ENCODE assay signal across 8 cellular contexts in genomic region chr20:43187476-43188233, GRCh38. TPM values are rescaled to one million over a fixed set of nuclear protein-coding genes. Genes with fewer than 3 reads are reported as not detected.
DNase-seq lines count a peak whose midpoint lies in the region; ATAC-seq, FAIRE-seq and TF ChIP-seq lines count a peak whose summit lies in the region.

No MANE protein-coding gene starts in this region.

- H3K27ac ChIP-seq in SJCRH30 (peak overlapping the region; percentile 48), pancreas (no peak overlapping the region)

- ATAC-seq in activated naive CD4-positive, alpha-beta T cell treated with anti-CD3 and anti-CD28 coated beads, Interleukin-2, amount 50 U/mL, for 72 hours = peak; percentile 20 to 53
- ATAC-seq in pancreas (peak; percentile 64 to 92 (median 85)), HG02642 (IDR thresholded peaks at IDR 0.05; ENCODE audit: poor library complexity, unreplicated experiment) (no peak), HG02610 (IDR thresholded peaks at IDR 0.05; ENCODE audit: unreplicated experiment) (no peak)

- H3K4me3 ChIP-seq in SJCRH30 (peak overlapping the region; percentile 28), pancreas (peak overlapping the region in 1 of 4 donors; percentile 13)

- WGBS in pancreas, 2 donors = 6% methylated on average over 24 of the region's 24 CpGs

- H3K4me1 Mint-ChIP-seq in glutamatergic neuron (ENCODE audit: low read depth, unreplicated experiment) = peaks cover 8% of the 10 kb centered on the region

- H3K27ac Mint-ChIP-seq in activated naive CD4-positive, alpha-beta T cell treated with anti-CD3 and anti-CD28 coated beads, Interleukin-2, amount 50 U/mL, for 72 hours = no peak overlapping the region
- H3K27ac Mint-ChIP-seq in glutamatergic neuron (ENCODE audit: unreplicated experiment) = peak overlapping the region; percentile 18

- peak; percentile 66 for FAIRE-seq in pancreas (lab: Jason Lieb, UNC)

- peak overlapping the region; percentile 91 for H3K4me3 Mint-ChIP-seq in glutamatergic neuron (ENCODE audit: unreplicated experiment)

- DNase-seq in ELR (ENCODE audit: low read depth) (peak; percentile 64), KBM-7 (peak; percentile 59), SJCRH30 (peak; percentile 80 to 91), glutamatergic neuron (peak; percentile 87), pancreas (peak; percentile 48 to 94 (median 80))
- peak in 1 of 2 donors; percentile 81 for DNase-seq in activated naive CD4-positive, alpha-beta T cell treated with anti-CD3 and anti-CD28 coated beads, Interleukin-2, amount 50 U/mL, for 72 hours (ENCODE audit: low spot score in 2 of 2)

- H3K27me3 ChIP-seq in SJCRH30 (no peaks in the 10 kb centered on the region; the same call in 1 of the 2 replicates), pancreas (peaks cover 0 to 24% (median 4%) of the 10 kb centered on the region in 4 donors)

- H3K36me3 ChIP-seq in SJCRH30 (no peaks in the 10 kb centered on the region), pancreas (no peaks in the 10 kb centered on the region)

- peak; percentile 99 for TF ChIP-seq CTCF in glutamatergic neuron (IDR thresholded peaks at IDR 0.05; ENCODE audit: partially characterized antibody, unreplicated experiment)
- TF ChIP-seq CTCF in pancreas (IDR thresholded peaks at IDR 0.05) = peak; percentile 88 to 98 (median 94)

- no peaks in the 10 kb centered on the region for H3K36me3 Mint-ChIP-seq in activated naive CD4-positive, alpha-beta T cell treated with anti-CD3 and anti-CD28 coated beads, Interleukin-2, amount 50 U/mL, for 72 hours
- H3K36me3 Mint-ChIP-seq in glutamatergic neuron (ENCODE audit: unreplicated experiment) = no peaks in the 10 kb centered on the region

- H3K4me1 ChIP-seq in SJCRH30 (peaks cover 10% of the 10 kb centered on the region), pancreas (peaks cover 0 to 3% (median 0%) of the 10 kb centered on the region in 3 donors)

- in situ Hi-C loops in KBM-7 (cut with MboI; ENCODE audit: low pct_unique_long_range_greater_than_20kb, low sequenced_read_pairs) = no loop called here

- no peaks in the 10 kb centered on the region for H3K9me3 Mint-ChIP-seq in activated naive CD4-positive, alpha-beta T cell treated with anti-CD3 and anti-CD28 coated beads, Interleukin-2, amount 50 U/mL, for 72 hours
- peaks cover 9% of the 10 kb centered on the region for H3K9me3 Mint-ChIP-seq in glutamatergic neuron (ENCODE audit: unreplicated experiment)

- peaks cover 12% of the 10 kb centered on the region for H3K27me3 Mint-ChIP-seq in glutamatergic neuron (ENCODE audit: unreplicated experiment)

- intact Hi-C loops in pancreas (cut with DNase I) = loop anchor here in 1 of 3 donors (10.0 kb wide), 2 partner anchors 993 to 1233 kb away; no protein-coding TSS in a partner anchor

- H3K9me3 ChIP-seq in SJCRH30 (replicated peaks) = no peaks in the 10 kb centered on the region
- H3K9me3 ChIP-seq in pancreas = no peaks in the 10 kb centered on the region

RNA-seq across cellular contexts. Expression of gene PTPRT, which starts 2.1 kb away (rescaled TPM):
- 0.93 and 0.94 TPM in 2 replicates for total RNA-seq in SJCRH30 (2014; rRNA removed; shearing (Covaris generic))
- total RNA-seq in activated naive CD4-positive, alpha-beta T cell treated with anti-CD3 and anti-CD28 coated beads, Interleukin-2, amount 50 U/mL, for 72 hours = not detected
- 1.9 TPM for total RNA-seq in glutamatergic neuron (ENCODE audit: unreplicated experiment)
- 1 to 10 TPM in 3 of 6 donors, under 1 TPM in 3; 0.23 to 1.8 (median 0.92) TPM for total RNA-seq in pancreas
- 1 to 10 TPM in 1 of 2 donors, under 1 TPM in 1; 0.80 to 1.1 TPM for polyA plus RNA-seq in pancreas

Comparison
In these comparisons a context has a peak if more than half of its experiments do, and no peak if none do; other contexts are left out.
1. ATAC-seq: peak in activated naive CD4-positive, alpha-beta T cell treated with anti-CD3 and anti-CD28 coated beads, Interleukin-2, amount 50 U/mL, for 72 hours (2 of 2) and pancreas (4 of 4); none in HG02642 (single experiment) and HG02610 (single experiment).